14 cellular contexts compared by ENCODE assay signal in genomic region chr21:29133796-29134195, GRCh38. TPM values are rescaled to one million over a fixed set of nuclear protein-coding genes. Genes with fewer than 3 reads are reported as not detected.
"Had no signal": no experiment of that assay in that cellular context is flagged by ENCODE, and none has a peak within 500 bp of the region (broad histone marks: within the 10 kb centered on the region; RNA-seq: fewer than 3 reads in every experiment).

No MANE protein-coding gene starts in this region.

- H3K9me3 Mint-ChIP-seq: activated CD4-positive, alpha-beta T cell treated with anti-CD3 and anti-CD28 coated beads, Interleukin-2, amount 10 ng/mL, durations not matched to agents 24 days and 14 days; activated naive CD8-positive, alpha-beta T cell treated with anti-CD3 and anti-CD28 coated beads, Interleukin-2, amount 50 U/mL, for 24 hours; activated T-helper 1 cell treated with anti-CD3 and anti-CD28 coated beads, Interleukin-12 subunit alpha, Interleukin-12 subunit beta, Interleukin-2, Interleukin-4 antibody, amounts not matched to agents 30 ng/mL and 10 ng/mL and 1 ng/mL, durations not matched to agents 14 hours and 24 hours and 36 hours; T-helper 1 cell treated with Interleukin-12 subunit alpha and Interleukin-12 subunit beta and Interleukin-4 antibody, amounts not matched to agents 30 μg/mL and 1 μg/mL, for 36 hours had no signal

- H3K4me3 Mint-ChIP-seq: activated B cell treated with CpG ODN at 0.5 μM for 24 hours; activated CD4-positive, alpha-beta T cell treated with anti-CD3 and anti-CD28 coated beads, Interleukin-2, amount 10 ng/mL, durations not matched to agents 24 days and 14 days; activated naive CD8-positive, alpha-beta T cell treated with anti-CD3 and anti-CD28 coated beads, Interleukin-2, amount 50 U/mL, for 24 hours; activated T-helper 1 cell treated with anti-CD3 and anti-CD28 coated beads, Interleukin-12 subunit alpha, Interleukin-12 subunit beta, Interleukin-2, Interleukin-4 antibody, amounts not matched to agents 30 ng/mL and 10 ng/mL and 1 ng/mL, durations not matched to agents 14 hours and 24 hours and 36 hours; nephron; T-helper 1 cell treated with Interleukin-12 subunit alpha and Interleukin-12 subunit beta and Interleukin-4 antibody, amounts not matched to agents 30 μg/mL and 1 μg/mL, for 36 hours had no signal

- ATAC-seq: activated naive CD8-positive, alpha-beta T cell treated with anti-CD3 and anti-CD28 coated beads, Interleukin-2, amount 50 U/mL, for 24 hours; left colon had no signal

- H3K27ac Mint-ChIP-seq: activated B cell treated with CpG ODN at 0.5 μM for 24 hours; activated CD4-positive, alpha-beta T cell treated with anti-CD3 and anti-CD28 coated beads, Interleukin-2, amount 10 ng/mL, durations not matched to agents 24 days and 14 days; activated naive CD8-positive, alpha-beta T cell treated with anti-CD3 and anti-CD28 coated beads, Interleukin-2, amount 50 U/mL, for 24 hours; activated T-helper 1 cell treated with anti-CD3 and anti-CD28 coated beads, Interleukin-12 subunit alpha, Interleukin-12 subunit beta, Interleukin-2, Interleukin-4 antibody, amounts not matched to agents 30 ng/mL and 10 ng/mL and 1 ng/mL, durations not matched to agents 14 hours and 24 hours and 36 hours; nephron; T-helper 1 cell treated with Interleukin-12 subunit alpha and Interleukin-12 subunit beta and Interleukin-4 antibody, amounts not matched to agents 30 μg/mL and 1 μg/mL, for 36 hours had no signal

- H3K27me3 Mint-ChIP-seq: activated B cell treated with CpG ODN at 0.5 μM for 24 hours; activated CD4-positive, alpha-beta T cell treated with anti-CD3 and anti-CD28 coated beads, Interleukin-2, amount 10 ng/mL, durations not matched to agents 24 days and 14 days; activated naive CD8-positive, alpha-beta T cell treated with anti-CD3 and anti-CD28 coated beads, Interleukin-2, amount 50 U/mL, for 24 hours had no signal

- H3K4me1 Mint-ChIP-seq: activated CD4-positive, alpha-beta T cell treated with anti-CD3 and anti-CD28 coated beads, Interleukin-2, amount 10 ng/mL, durations not matched to agents 24 days and 14 days; activated naive CD8-positive, alpha-beta T cell treated with anti-CD3 and anti-CD28 coated beads, Interleukin-2, amount 50 U/mL, for 24 hours had no signal

- DNase-seq: activated B cell treated with CpG ODN at 0.5 μM for 24 hours; activated CD4-positive, alpha-beta T cell treated with anti-CD3 and anti-CD28 coated beads, Interleukin-2, amount 10 ng/mL, durations not matched to agents 24 days and 14 days; activated naive CD4-positive, alpha-beta T cell; activated naive CD8-positive, alpha-beta T cell treated with anti-CD3 and anti-CD28 coated beads, Interleukin-2, amount 50 U/mL, for 24 hours; effector memory CD4-positive, alpha-beta T cell; left colon; mammary epithelial cell; stimulated activated CD4-positive, alpha-beta T cell treated with anti-CD3 and anti-CD28 coated beads, Interleukin-12 subunit alpha, Interleukin-12 subunit beta, amount 100 ng/mL, for 4 hours; stimulated activated naive CD4-positive, alpha-beta T cell treated with Interleukin-2 at 50 U/mL for 16 hours; upper lobe of left lung had no signal

RNA-seq across cellular contexts. Expression of gene MAP3K7CL, which starts 3.4 kb away (rescaled TPM):
- total RNA-seq: hepatocyte had no signal
